26 cellular contexts compared by ENCODE assay signal in the genomic region with DNA sequence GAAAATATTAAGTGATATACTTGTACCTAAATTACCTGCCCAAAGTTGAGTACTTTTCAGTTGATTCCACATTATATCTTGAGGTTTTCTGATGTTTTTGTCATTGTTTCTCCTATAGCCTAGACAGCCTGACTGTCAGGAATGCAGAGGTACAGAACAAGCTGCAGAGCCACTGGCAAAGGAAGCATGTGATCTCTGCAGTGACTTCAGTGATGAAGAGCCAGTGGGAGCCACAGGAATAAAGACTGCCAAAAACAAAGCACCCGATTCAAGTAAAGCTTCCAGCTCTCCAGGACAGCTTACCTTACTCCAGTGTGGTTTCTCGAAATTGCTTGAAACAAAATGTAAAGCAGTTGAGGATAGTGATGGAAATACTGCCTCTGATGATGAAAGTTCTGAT.
"Had no signal": no experiment of that assay in that cellular context is flagged by ENCODE, and none has a peak within 500 bp of the region (broad histone marks: within the 10 kb centered on the region; RNA-seq: fewer than 3 reads in every experiment).

No MANE protein-coding gene starts in this region.

- H3K9me3 ChIP-seq: breast epithelium, colonic mucosa, gastrocnemius medialis, lower lobe of right lung, neutrophil, stomach, transverse colon, uterus had no signal

- ATAC-seq: activated CD4-positive, alpha-beta T cell treated with anti-CD3 and anti-CD28 coated beads for 36 hours; activated T-helper 17 cell treated with anti-CD3 and anti-CD28 coated beads, Interleukin-2, amount 50 U/mL, for 72 hours; gastrocnemius medialis; lower lobe of right lung; natural killer cell treated with Interleukin-12 subunit alpha and Interleukin-12 subunit beta and Interleukin-15 and Interleukin-18, amount 100 ng/mL, for 72 hours; stimulated activated naive B cell treated with anti-CD40 and anti-IgM and Interleukin-4, amounts not matched to agents 10 μg/mL and 1 μg/mL and 100 μg/mL, for 72 hours had no signal

- H3K27ac ChIP-seq: breast epithelium, colonic mucosa, gastrocnemius medialis, lower lobe of right lung, neutrophil, stomach, transverse colon, uterus had no signal

- H3K27me3 ChIP-seq: breast epithelium, colonic mucosa, gastrocnemius medialis, neutrophil, stomach, transverse colon, uterus had no signal

- H3K4me1 ChIP-seq: breast epithelium, colonic mucosa, gastrocnemius medialis, lower lobe of right lung, uterus had no signal

- H3K36me3 ChIP-seq: colonic mucosa, uterus had no signal

- H3K4me3 ChIP-seq: breast epithelium, colonic mucosa, gastrocnemius medialis, lower lobe of right lung, smooth muscle cell, stomach, transverse colon, uterus had no signal

- DNase-seq: activated CD4-positive, alpha-beta T cell treated with anti-CD3 and anti-CD28 coated beads for 36 hours; activated CD4-positive, CD25-positive, alpha-beta regulatory T cell; activated gamma-delta T cell treated with Interleukin-2 at 50 U/mL for 16 hours; activated naive CD4-positive, alpha-beta T cell treated with anti-CD3 and anti-CD28 coated beads, Interleukin-2, amount 50 U/mL, for 16 hours; activated T-cell treated with anti-CD3 and anti-CD28 coated beads for 4 hours; cerebellar nuclear complex; colonic mucosa; effector memory CD4-positive, alpha-beta T cell; gastrocnemius medialis; hippocampal formation; immature natural killer cell; kidney; lower lobe of right lung; mesendoderm; stimulated activated CD4-positive, alpha-beta T cell treated with anti-CD3 and anti-CD28 coated beads, Interleukin-1b, Interleukin-23, amount 100 ng/mL, for 48 hours; stimulated activated CD4-positive, alpha-beta T cell treated with anti-CD3 and anti-CD28 coated beads, Interleukin-4, amount 100 ng/mL, for 4 hours; stimulated activated CD8-positive, alpha-beta memory T cell treated with anti-CD3 and anti-CD28 coated beads, Interleukin-4, amount 100 ng/mL, for 48 hours; stimulated activated naive B cell treated with anti-CD40 and anti-IgM and Interleukin-4, amounts not matched to agents 10 μg/mL and 1 μg/mL and 100 μg/mL, for 72 hours; stomach; transverse colon; uterus had no signal
